Comparison of ENCODE assay signal across 21 cellular contexts in genomic region chr6:29908710-29909109, GRCh38.
"Had no signal": no experiment of that assay in that cellular context is flagged by ENCODE, and none has a peak within 500 bp of the region (broad histone marks: within the 10 kb centered on the region; RNA-seq: fewer than 3 reads in every experiment).

No MANE protein-coding gene starts in this region.

- ATAC-seq: activated naive CD8-positive, alpha-beta T cell treated with anti-CD3 and anti-CD28 coated beads, Interleukin-2, amount 50 U/mL, for 24 hours; foreskin keratinocyte; lower lobe of right lung; naive thymus-derived CD4-positive, alpha-beta T cell; psoas muscle; sciatic nerve; stimulated activated memory B cell treated with anti-CD40 and anti-IgM and Interleukin-4, amounts not matched to agents 10 μg/mL and 1 μg/mL and 100 μg/mL, for 72 hours had no signal

- H3K27me3 ChIP-seq: stomach, suprapubic skin, tibial nerve had no signal

- H3K27ac ChIP-seq: foreskin keratinocyte, lower lobe of right lung, psoas muscle, stomach, suprapubic skin, tibial nerve had no signal

- H3K9me3 ChIP-seq: lower lobe of right lung, psoas muscle, stomach, suprapubic skin, tibial nerve had no signal

- FAIRE-seq: endometrium had no signal

- DNase-seq: activated CD4-positive, alpha-beta memory T cell treated with anti-CD3 and anti-CD28 coated beads, Interleukin-2, amount 10 ng/mL, durations not matched to agents 7 days and 5 days; activated CD4-positive, alpha-beta T cell treated with anti-CD3 and anti-CD28 coated beads, Interleukin-2, amount 10 ng/mL, durations not matched to agents 24 days and 14 days; activated gamma-delta T cell; activated naive CD4-positive, alpha-beta T cell treated with anti-CD3 and anti-CD28 coated beads, Interleukin-2, amount 50 U/mL, for 16 hours; activated naive CD8-positive, alpha-beta T cell treated with anti-CD3 and anti-CD28 coated beads, Interleukin-2, amount 50 U/mL, for 24 hours; cerebellar nuclear complex; erythroblast; foreskin keratinocyte; immature natural killer cell; lower lobe of right lung; naive thymus-derived CD4-positive, alpha-beta T cell; psoas muscle; stimulated activated CD4-positive, alpha-beta T cell treated with anti-CD3 and anti-CD28 coated beads, Interleukin-15, amount 100 ng/mL, for 24 hours; stomach; T-helper 2 cell had no signal

- H3K4me1 ChIP-seq: foreskin keratinocyte, lower lobe of right lung, psoas muscle, stomach, suprapubic skin, tibial nerve had no signal

- H3K4me3 ChIP-seq: lower lobe of right lung, psoas muscle, smooth muscle cell, stomach, suprapubic skin, tibial nerve had no signal

- H3K36me3 ChIP-seq: lower lobe of right lung, stomach, suprapubic skin, tibial nerve had no signal
